ENCODE assay signal across 21 cellular contexts in genomic region chr5:174448662-174449061, GRCh38.
"Had no signal": no experiment of that assay in that cellular context is flagged by ENCODE, and none has a peak within 500 bp of the region (broad histone marks: within the 10 kb centered on the region; RNA-seq: fewer than 3 reads in every experiment).

No MANE protein-coding gene starts in this region.

- H3K4me1 Mint-ChIP-seq: naive B cell had no signal

- H3K4me3 Mint-ChIP-seq: activated naive CD4-positive, alpha-beta T cell treated with anti-CD3 and anti-CD28 coated beads, Interleukin-2, amount 50 U/mL, for 24 hours; endodermal cell; naive B cell; T-cell had no signal

- H3K36me3 Mint-ChIP-seq: activated naive CD4-positive, alpha-beta T cell treated with anti-CD3 and anti-CD28 coated beads, Interleukin-2, amount 50 U/mL, for 24 hours; naive B cell had no signal

- H3K4me3 ChIP-seq: ascending aorta, left ventricle myocardium inferior, pancreas, sigmoid colon had no signal

- DNase-seq: activated CD4-positive, alpha-beta T cell treated with anti-CD3 and anti-CD28 coated beads, Interleukin-2, amount 50 U/mL, for 1 hour; activated CD8-positive, alpha-beta memory T cell treated with anti-CD3 and anti-CD28 coated beads, Interleukin-2, amount 50 U/mL, for 4 hours; activated gamma-delta T cell; caudate nucleus; endodermal cell; foreskin melanocyte; glutamatergic neuron; hippocampal formation; kidney; left ventricle myocardium inferior; mammary epithelial cell; naive B cell; pancreas; sigmoid colon; stimulated activated naive CD4-positive, alpha-beta T cell; T-cell; T-helper 9 cell had no signal

- H3K9me3 ChIP-seq: ascending aorta, pancreas had no signal

- H3K36me3 ChIP-seq: ascending aorta, left ventricle myocardium inferior, pancreas, sigmoid colon had no signal

- ATAC-seq: pancreas, SK-N-SH treated with all-trans-retinoic acid at 6 μM for 48 hours, T-cell had no signal

- H3K27ac Mint-ChIP-seq: activated naive CD4-positive, alpha-beta T cell treated with anti-CD3 and anti-CD28 coated beads, Interleukin-2, amount 50 U/mL, for 24 hours; endodermal cell; naive B cell; T-cell had no signal

- H3K27me3 Mint-ChIP-seq: naive B cell had no signal

- H3K27ac ChIP-seq: ascending aorta, epithelial cell of prostate, left ventricle myocardium inferior, sigmoid colon had no signal

- H3K4me1 ChIP-seq: ascending aorta, left ventricle myocardium inferior, pancreas, sigmoid colon had no signal

- H3K27me3 ChIP-seq: ascending aorta, pancreas had no signal
